Comparison of ENCODE assay signal across 1 cellular context in genomic region chr2:69781321-69782248, GRCh38.
TF ChIP-seq lines count a peak whose summit lies in the region.

No MANE protein-coding gene starts in this region.

TF ChIP-seq in HepG2, 621 proteins besides CTCF, POLR2A, EP300 and RAD21 (continued from another document and continues in another):
- peak; percentile 70; the same call in 1 of the 2 replicates for TF ChIP-seq ZNF280D (CRISPR knock-in tag; IDR thresholded peaks at IDR 0.05)
- no peak for TF ChIP-seq ZNF773 (CRISPR knock-in tag; IDR thresholded peaks at IDR 0.05; ENCODE audit: borderline replicate concordance)
- TF ChIP-seq, protein P1, sequence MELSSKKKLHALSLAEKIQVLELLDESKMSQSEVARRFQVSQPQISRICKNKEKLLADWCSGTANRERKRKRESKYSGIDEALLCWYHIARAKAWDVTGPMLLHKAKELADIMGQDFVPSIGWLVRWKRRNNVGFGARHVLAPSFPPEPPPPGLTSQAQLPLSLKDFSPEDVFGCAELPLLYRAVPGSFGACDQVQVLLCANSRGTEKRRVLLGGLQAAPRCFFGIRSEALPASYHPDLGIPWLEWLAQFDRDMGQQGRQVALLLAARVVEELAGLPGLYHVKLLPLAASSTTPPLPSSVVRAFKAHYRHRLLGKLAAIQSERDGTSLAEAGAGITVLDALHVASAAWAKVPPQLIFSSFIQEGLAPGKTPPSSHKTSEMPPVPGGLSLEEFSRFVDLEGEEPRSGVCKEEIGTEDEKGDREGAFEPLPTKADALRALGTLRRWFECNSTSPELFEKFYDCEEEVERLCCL (CRISPR knock-in tag; IDR thresholded peaks at IDR 0.05; ENCODE audit: borderline replicate concordance), result 0 out of 2 replicates have a peak, but pooled peaks have one; percentile 48
- TF ChIP-seq ZFYVE20 (CRISPR knock-in tag; IDR thresholded peaks at IDR 0.05; ENCODE audit: borderline replicate concordance, low read depth), result no peak
- TF ChIP-seq, protein P2, sequence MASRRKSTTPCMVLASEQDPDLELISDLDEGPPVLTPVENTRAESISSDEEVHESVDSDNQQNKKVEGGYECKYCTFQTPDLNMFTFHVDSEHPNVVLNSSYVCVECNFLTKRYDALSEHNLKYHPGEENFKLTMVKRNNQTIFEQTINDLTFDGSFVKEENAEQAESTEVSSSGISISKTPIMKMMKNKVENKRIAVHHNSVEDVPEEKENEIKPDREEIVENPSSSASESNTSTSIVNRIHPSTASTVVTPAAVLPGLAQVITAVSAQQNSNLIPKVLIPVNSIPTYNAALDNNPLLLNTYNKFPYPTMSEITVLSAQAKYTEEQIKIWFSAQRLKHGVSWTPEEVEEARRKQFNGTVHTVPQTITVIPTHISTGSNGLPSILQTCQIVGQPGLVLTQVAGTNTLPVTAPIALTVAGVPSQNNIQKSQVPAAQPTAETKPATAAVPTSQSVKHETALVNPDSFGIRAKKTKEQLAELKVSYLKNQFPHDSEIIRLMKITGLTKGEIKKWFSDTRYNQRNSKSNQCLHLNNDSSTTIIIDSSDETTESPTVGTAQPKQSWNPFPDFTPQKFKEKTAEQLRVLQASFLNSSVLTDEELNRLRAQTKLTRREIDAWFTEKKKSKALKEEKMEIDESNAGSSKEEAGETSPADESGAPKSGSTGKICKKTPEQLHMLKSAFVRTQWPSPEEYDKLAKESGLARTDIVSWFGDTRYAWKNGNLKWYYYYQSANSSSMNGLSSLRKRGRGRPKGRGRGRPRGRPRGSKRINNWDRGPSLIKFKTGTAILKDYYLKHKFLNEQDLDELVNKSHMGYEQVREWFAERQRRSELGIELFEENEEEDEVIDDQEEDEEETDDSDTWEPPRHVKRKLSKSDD (CRISPR knock-in tag; IDR thresholded peaks at IDR 0.05; ENCODE audit: low read depth), result no peak; the same call in none of the 2 replicates
- no peak for TF ChIP-seq MLLT10 (CRISPR knock-in tag; IDR thresholded peaks at IDR 0.05)
- TF ChIP-seq SNRNP70 (IDR thresholded peaks at IDR 0.05; ENCODE audit: low read depth, low read length), result no peak
- TF ChIP-seq JUND (CRISPR knock-in tag; IDR thresholded peaks at IDR 0.05), result peak; percentile 80
- TF ChIP-seq ZBTB7B (CRISPR knock-in tag; IDR thresholded peaks at IDR 0.05), result peak; percentile 82; the same call in 1 of the 2 replicates
- TF ChIP-seq, protein P3, sequence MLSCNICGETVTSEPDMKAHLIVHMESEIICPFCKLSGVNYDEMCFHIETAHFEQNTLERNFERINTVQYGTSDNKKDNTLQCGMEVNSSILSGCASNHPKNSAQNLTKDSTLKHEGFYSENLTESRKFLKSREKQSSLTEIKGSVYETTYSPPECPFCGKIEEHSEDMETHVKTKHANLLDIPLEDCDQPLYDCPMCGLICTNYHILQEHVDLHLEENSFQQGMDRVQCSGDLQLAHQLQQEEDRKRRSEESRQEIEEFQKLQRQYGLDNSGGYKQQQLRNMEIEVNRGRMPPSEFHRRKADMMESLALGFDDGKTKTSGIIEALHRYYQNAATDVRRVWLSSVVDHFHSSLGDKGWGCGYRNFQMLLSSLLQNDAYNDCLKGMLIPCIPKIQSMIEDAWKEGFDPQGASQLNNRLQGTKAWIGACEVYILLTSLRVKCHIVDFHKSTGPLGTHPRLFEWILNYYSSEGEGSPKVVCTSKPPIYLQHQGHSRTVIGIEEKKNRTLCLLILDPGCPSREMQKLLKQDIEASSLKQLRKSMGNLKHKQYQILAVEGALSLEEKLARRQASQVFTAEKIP (CRISPR knock-in tag; IDR thresholded peaks at IDR 0.05; ENCODE audit: borderline replicate concordance), result no peak
- TF ChIP-seq ZNF543 (CRISPR knock-in tag; IDR thresholded peaks at IDR 0.05), result no peak
- peak; percentile 99; the same call in 1 of the 2 replicates for TF ChIP-seq RXRA (CRISPR knock-in tag; IDR thresholded peaks at IDR 0.05)
- peak; percentile 95 for TF ChIP-seq CREM (IDR thresholded peaks at IDR 0.05)
- no peak for TF ChIP-seq CREM (CRISPR knock-in tag; IDR thresholded peaks at IDR 0.05)
- peak; percentile 71; the same call in 1 of the 2 replicates for TF ChIP-seq ZNF335 (CRISPR knock-in tag; IDR thresholded peaks at IDR 0.05)
- no peak for TF ChIP-seq ZMAT3 (CRISPR knock-in tag; conservative IDR thresholded peaks at IDR 0.05)
- TF ChIP-seq ATF2 (CRISPR knock-in tag; IDR thresholded peaks at IDR 0.05), result peak; percentile 94
- peak; percentile 93 for TF ChIP-seq CBX5 (CRISPR knock-in tag; IDR thresholded peaks at IDR 0.05; ENCODE audit: borderline replicate concordance)
- TF ChIP-seq POLR2AphosphoS2 (IDR thresholded peaks at IDR 0.05; ENCODE audit: low read depth, low read length), result no peak
- TF ChIP-seq POLR2AphosphoS5 (IDR thresholded peaks at IDR 0.05; ENCODE audit: low read depth, low read length), result no peak
- TF ChIP-seq ZIK1 (CRISPR knock-in tag; IDR thresholded peaks at IDR 0.05; ENCODE audit: borderline replicate concordance, low read depth), result no peak
- TF ChIP-seq KLF16 (CRISPR knock-in tag; IDR thresholded peaks at IDR 0.05), result peak in 1 of 2 experiments; percentile 94; a peak in 2 of 4 replicates
- TF ChIP-seq, protein P4, sequence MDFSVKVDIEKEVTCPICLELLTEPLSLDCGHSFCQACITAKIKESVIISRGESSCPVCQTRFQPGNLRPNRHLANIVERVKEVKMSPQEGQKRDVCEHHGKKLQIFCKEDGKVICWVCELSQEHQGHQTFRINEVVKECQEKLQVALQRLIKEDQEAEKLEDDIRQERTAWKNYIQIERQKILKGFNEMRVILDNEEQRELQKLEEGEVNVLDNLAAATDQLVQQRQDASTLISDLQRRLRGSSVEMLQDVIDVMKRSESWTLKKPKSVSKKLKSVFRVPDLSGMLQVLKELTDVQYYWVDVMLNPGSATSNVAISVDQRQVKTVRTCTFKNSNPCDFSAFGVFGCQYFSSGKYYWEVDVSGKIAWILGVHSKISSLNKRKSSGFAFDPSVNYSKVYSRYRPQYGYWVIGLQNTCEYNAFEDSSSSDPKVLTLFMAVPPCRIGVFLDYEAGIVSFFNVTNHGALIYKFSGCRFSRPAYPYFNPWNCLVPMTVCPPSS (IDR thresholded peaks at IDR 0.05), result no peak
- TF ChIP-seq ZNF24 (IDR thresholded peaks at IDR 0.05), result peak; percentile 70; the same call in 1 of the 2 replicates
- TF ChIP-seq SMAD1 (CRISPR knock-in tag; IDR thresholded peaks at IDR 0.05; ENCODE audit: borderline replicate concordance, low read depth), result no peak
- TF ChIP-seq, protein P5, sequence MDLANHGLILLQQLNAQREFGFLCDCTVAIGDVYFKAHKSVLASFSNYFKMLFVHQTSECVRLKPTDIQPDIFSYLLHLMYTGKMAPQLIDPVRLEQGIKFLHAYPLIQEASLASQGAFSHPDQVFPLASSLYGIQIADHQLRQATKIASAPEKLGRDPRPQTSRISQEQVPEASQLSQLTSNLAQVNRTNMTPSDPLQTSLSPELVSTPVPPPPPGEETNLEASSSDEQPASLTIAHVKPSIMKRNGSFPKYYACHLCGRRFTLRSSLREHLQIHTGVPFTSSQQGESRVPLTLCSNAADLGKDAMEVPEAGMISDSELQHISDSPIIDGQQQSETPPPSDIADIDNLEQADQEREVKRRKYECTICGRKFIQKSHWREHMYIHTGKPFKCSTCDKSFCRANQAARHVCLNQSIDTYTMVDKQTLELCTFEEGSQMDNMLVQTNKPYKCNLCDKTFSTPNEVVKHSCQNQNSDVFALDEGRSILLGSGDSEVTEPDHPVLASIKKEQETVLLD (CRISPR knock-in tag; IDR thresholded peaks at IDR 0.05; ENCODE audit: low read depth), result no peak
- peak; percentile 99 for TF ChIP-seq NFIC (IDR thresholded peaks at IDR 0.05; ENCODE audit: low read length)
- TF ChIP-seq CENPX (CRISPR knock-in tag; IDR thresholded peaks at IDR 0.05), result no peak
- peak; percentile 20; the same call in 1 of the 2 replicates for TF ChIP-seq EHMT2 (IDR thresholded peaks at IDR 0.05; ENCODE audit: borderline replicate concordance, low read depth, low read length)
- TF ChIP-seq ZFP90 (CRISPR knock-in tag; IDR thresholded peaks at IDR 0.05; ENCODE audit: borderline replicate concordance), result no peak
- TF ChIP-seq HDAC1 (CRISPR knock-in tag; IDR thresholded peaks at IDR 0.05), result peak; percentile 98
- TF ChIP-seq ZNF569 (CRISPR knock-in tag; IDR thresholded peaks at IDR 0.05; ENCODE audit: borderline replicate concordance), result no peak
- TF ChIP-seq SP140L (CRISPR knock-in tag; IDR thresholded peaks at IDR 0.05; ENCODE audit: borderline replicate concordance), result peak; percentile 82
- no peak for TF ChIP-seq ZBTB44 (CRISPR knock-in tag; IDR thresholded peaks at IDR 0.05)
- no peak for TF ChIP-seq ZNF253 (CRISPR knock-in tag; IDR thresholded peaks at IDR 0.05; ENCODE audit: borderline replicate concordance)
- no peak for TF ChIP-seq RBM22 (optimal IDR thresholded peaks at IDR 0.05; ENCODE audit: low read length)
- TF ChIP-seq ZBTB42 (CRISPR knock-in tag; IDR thresholded peaks at IDR 0.05), result no peak
- TF ChIP-seq CCDC6 (CRISPR knock-in tag; IDR thresholded peaks at IDR 0.05), result peak; percentile 91
- no peak for TF ChIP-seq ZNF749 (CRISPR knock-in tag; IDR thresholded peaks at IDR 0.05; ENCODE audit: borderline replicate concordance)
- TF ChIP-seq MAF1 (CRISPR knock-in tag; IDR thresholded peaks at IDR 0.05; ENCODE audit: borderline replicate concordance), result peak; percentile 46; the same call in 1 of the 2 replicates
- TF ChIP-seq SMAD3 (CRISPR knock-in tag; IDR thresholded peaks at IDR 0.05), result peak; percentile 99
- TF ChIP-seq ZNF331 (CRISPR knock-in tag; IDR thresholded peaks at IDR 0.05), result peak; percentile 97
- TF ChIP-seq ELF3 (CRISPR knock-in tag; IDR thresholded peaks at IDR 0.05), result peak; percentile 91
- TF ChIP-seq MIER3 (CRISPR knock-in tag; IDR thresholded peaks at IDR 0.05; ENCODE audit: borderline replicate concordance), result peak; percentile 98
- TF ChIP-seq, protein P6, sequence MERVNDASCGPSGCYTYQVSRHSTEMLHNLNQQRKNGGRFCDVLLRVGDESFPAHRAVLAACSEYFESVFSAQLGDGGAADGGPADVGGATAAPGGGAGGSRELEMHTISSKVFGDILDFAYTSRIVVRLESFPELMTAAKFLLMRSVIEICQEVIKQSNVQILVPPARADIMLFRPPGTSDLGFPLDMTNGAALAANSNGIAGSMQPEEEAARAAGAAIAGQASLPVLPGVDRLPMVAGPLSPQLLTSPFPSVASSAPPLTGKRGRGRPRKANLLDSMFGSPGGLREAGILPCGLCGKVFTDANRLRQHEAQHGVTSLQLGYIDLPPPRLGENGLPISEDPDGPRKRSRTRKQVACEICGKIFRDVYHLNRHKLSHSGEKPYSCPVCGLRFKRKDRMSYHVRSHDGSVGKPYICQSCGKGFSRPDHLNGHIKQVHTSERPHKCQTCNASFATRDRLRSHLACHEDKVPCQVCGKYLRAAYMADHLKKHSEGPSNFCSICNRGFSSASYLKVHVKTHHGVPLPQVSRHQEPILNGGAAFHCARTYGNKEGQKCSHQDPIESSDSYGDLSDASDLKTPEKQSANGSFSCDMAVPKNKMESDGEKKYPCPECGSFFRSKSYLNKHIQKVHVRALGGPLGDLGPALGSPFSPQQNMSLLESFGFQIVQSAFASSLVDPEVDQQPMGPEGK (CRISPR knock-in tag; IDR thresholded peaks at IDR 0.05), result peak; percentile 88
- no peak for TF ChIP-seq XRCC5 (optimal IDR thresholded peaks at IDR 0.05; ENCODE audit: low read length)
